1 cellular context compared by ENCODE assay signal in the genomic region with DNA sequence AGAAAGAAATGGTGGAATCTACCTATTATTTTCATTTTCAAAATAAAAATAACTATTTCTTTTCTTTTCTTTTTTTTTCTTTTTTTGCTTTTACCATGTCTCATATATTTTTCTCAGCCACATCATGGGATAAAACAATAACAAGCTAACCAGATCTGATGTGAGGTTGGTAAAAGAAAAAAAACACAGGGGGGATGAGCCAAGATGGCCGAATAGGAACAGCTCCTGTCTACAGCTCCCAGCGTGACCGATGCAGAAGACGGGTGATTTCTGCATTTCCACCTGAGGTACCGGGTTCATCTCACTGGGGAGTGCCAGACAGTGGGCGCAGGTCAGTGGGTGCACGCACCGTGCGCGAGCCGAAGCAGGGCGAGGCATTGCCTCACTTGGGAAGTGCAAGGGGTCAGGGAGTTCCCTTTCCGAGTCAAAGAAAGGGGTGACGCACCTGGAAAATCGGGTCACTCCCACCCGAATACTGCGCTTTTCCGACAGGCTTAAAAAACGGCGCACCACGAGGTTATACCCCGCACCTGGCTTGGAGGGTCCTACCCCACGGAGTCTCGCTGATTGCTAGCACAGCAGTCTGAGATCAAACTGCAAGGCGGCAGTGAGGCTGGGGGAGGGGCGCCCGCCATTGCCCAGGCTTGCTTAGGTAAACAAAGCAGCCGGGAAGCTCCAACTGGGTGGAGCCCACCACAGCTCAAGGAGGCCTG.
A peak's percentile ranks its signal among the peaks of the same experiment; 100 is the strongest.
TF ChIP-seq lines count a peak whose summit lies in the region.
"Not testable (repeated sequence)": the region's sequence is repeated elsewhere in the genome, so short reads cannot be mapped to it uniquely, and the experiment has no call there.

No MANE protein-coding gene starts in this region.

TF ChIP-seq in K562, 482 proteins besides CTCF, POLR2A, EP300 and RAD21:
- peak in 1 of 2 experiments; percentile 48; a peak in 3 of 4 replicates for TF ChIP-seq FOXK2 (conservative IDR thresholded peaks at IDR 0.05 in 1 of 2, IDR thresholded peaks at IDR 0.05 in 1 of 2; ENCODE audit: low read depth in 2 of 2)
- TF ChIP-seq POLR2G (IDR thresholded peaks at IDR 0.05; ENCODE audit: low read depth, low read length): 0 out of 2 replicates have a peak, but pooled peaks have one; percentile 14
- peak; percentile 43; the same call in 1 of the 2 replicates for TF ChIP-seq EP400 (IDR thresholded peaks at IDR 0.05)
- 0 out of 2 replicates have a peak, but pooled peaks have one; percentile 63 for TF ChIP-seq NFRKB (IDR thresholded peaks at IDR 0.05; ENCODE audit: low read depth)
- TF ChIP-seq ATF1 (CRISPR knock-in tag; IDR thresholded peaks at IDR 0.05): not testable (repeated sequence)
- peak; percentile 31; the same call in 1 of the 2 replicates for TF ChIP-seq ATF1 (tag; IDR thresholded peaks at IDR 0.05)
- TF ChIP-seq RBFOX2 (IDR thresholded peaks at IDR 0.05; ENCODE audit: low read depth, low read length): 0 out of 2 replicates have a peak, but pooled peaks have one; percentile 15
- TF ChIP-seq YY1 (IDR thresholded peaks at IDR 0.05; ENCODE audit: borderline replicate concordance in 1 of 3, control insufficient read depth in 1 of 3, extremely low read depth in 1 of 3, insufficient read depth in 3 of 3, insufficient read length in 1 of 3, insufficient replicate concordance in 2 of 3, low read depth in 1 of 3, low read length in 2 of 3): peak in 1 of 3 experiments; percentile 76
